ENCODE assay signal across 25 cellular contexts in the genomic region with DNA sequence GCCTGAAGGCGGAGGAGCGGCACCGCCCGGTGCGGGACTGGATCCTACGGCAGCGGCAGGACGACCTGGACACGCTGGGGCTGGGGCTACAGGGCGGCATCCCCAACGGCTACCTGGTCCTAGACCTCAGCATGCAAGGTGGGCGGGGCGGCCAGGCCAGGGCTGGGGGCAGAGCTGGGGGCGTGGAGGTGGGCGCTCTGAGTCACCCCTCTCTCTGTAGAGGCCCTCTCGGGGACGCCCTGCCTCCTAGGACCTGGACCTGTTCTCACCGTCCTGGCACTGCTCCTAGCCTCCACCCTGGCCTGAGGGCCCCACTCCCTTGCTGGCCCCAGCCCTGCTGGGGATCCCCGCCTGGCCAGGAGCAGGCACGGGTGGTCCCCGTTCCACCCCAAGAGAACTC. TPM values are rescaled to one million over a fixed set of nuclear protein-coding genes. Genes with fewer than 3 reads are reported as not detected.
DNase-seq lines count a peak whose midpoint lies in the region; ATAC-seq, FAIRE-seq and TF ChIP-seq lines count a peak whose summit lies in the region.
"Had no signal": no experiment of that assay in that cellular context is flagged by ENCODE, and none has a peak within 500 bp of the region (broad histone marks: within the 10 kb centered on the region; RNA-seq: fewer than 3 reads in every experiment).

No MANE protein-coding gene starts in this region.

- H2AK5ac ChIP-seq in IMR-90 (ENCODE audit: low read depth, low read length) (no peak overlapping the region), trophoblast cell (ENCODE audit: low read length) (no peak overlapping the region)

- no TSS peak for BruUV-seq in mammary epithelial cell (replicated peaks; lab: Mats Ljungman, UMichigan)
- BruUV-seq in MCF 10A (replicated peaks; lab: Mats Ljungman, UMichigan): no TSS peak
- no TSS peak for BruUV-seq in IMR-90 (replicated peaks; lab: Mats Ljungman, UMichigan)
- BruUV-seq in GM12878 (replicated peaks; lab: Mats Ljungman, UMichigan): no TSS peak

- TF ChIP-seq CTCF in mammary epithelial cell (conservative IDR thresholded peaks at IDR 0.05 in 1 of 2, IDR thresholded peaks at IDR 0.05 in 1 of 2; ENCODE audit: extremely low read depth in 1 of 2, insufficient read depth in 1 of 2, low read depth in 1 of 2, low read length in 2 of 2) (no peak), MCF 10A (IDR thresholded peaks at IDR 0.05; ENCODE audit: unreplicated experiment) (no peak), IMR-90 (conservative IDR thresholded peaks at IDR 0.05; ENCODE audit: low read depth, low read length) (no peak), GM12878 (IDR thresholded peaks at IDR 0.05 in 2 of 3, conservative IDR thresholded peaks at IDR 0.05 in 1 of 3; ENCODE audit: control insufficient read depth in 2 of 3, extremely low read depth in 1 of 3, insufficient read depth in 1 of 3, low read depth in 3 of 3, low read length in 3 of 3) (no peak)

- H3K9ac ChIP-seq in mammary epithelial cell (ENCODE audit: insufficient read depth, low read length) (no peak overlapping the region), IMR-90 (ENCODE audit: low read depth, low read length) (no peak overlapping the region), GM12878 (ENCODE audit: control insufficient read depth, insufficient read depth, low read length) (no peak overlapping the region), trophoblast cell (ENCODE audit: low read length) (no peak overlapping the region)

- no peak overlapping the region for H3K56ac ChIP-seq in IMR-90 (ENCODE audit: extremely low read depth, insufficient read depth, low read length)

- no peaks in the 10 kb centered on the region for H3K9me1 ChIP-seq in IMR-90 (ENCODE audit: insufficient read depth, low read length)

- H3K4me1 ChIP-seq in mammary epithelial cell (ENCODE audit: insufficient read depth, low read length) (peaks cover 8% of the 10 kb centered on the region), IMR-90 (ENCODE audit: control insufficient read depth, insufficient read depth, low read length) (no peaks in the 10 kb centered on the region), GM12878 (ENCODE audit: control insufficient read depth, insufficient read depth, low read length) (no peaks in the 10 kb centered on the region), trophoblast cell (ENCODE audit: control insufficient read depth in 1 of 2, insufficient read depth in 2 of 2, low read length in 2 of 2) (no peaks in the 10 kb centered on the region)
- H3K4me1 ChIP-seq: Peyer's patch had no signal

- H3K27ac ChIP-seq in mammary epithelial cell (ENCODE audit: insufficient read depth, low read depth, low read length) (no peak overlapping the region), IMR-90 (ENCODE audit: insufficient read depth, low read length) (no peak overlapping the region), GM12878 (ENCODE audit: control insufficient read depth, insufficient read depth) (no peak overlapping the region), trophoblast cell (ENCODE audit: low read depth, low read length) (no peak overlapping the region)
- H3K27ac ChIP-seq: Peyer's patch had no signal

- no peak overlapping the region for H4K12ac ChIP-seq in trophoblast cell (ENCODE audit: low read depth, low read length)

- no peak overlapping the region for H3K27ac Mint-ChIP-seq in MCF 10A (ENCODE audit: low read depth, unreplicated experiment)
- H3K27ac Mint-ChIP-seq: CD8-positive, alpha-beta T cell; H9 had no signal

- no peak for TF ChIP-seq RAD21 in IMR-90 (IDR thresholded peaks at IDR 0.05; ENCODE audit: low read length)
- TF ChIP-seq RAD21 in GM12878 (IDR thresholded peaks at IDR 0.05; ENCODE audit: insufficient read depth, low read depth, low read length): no peak

- H3K36me3 Mint-ChIP-seq in MCF 10A (ENCODE audit: insufficient read depth, unreplicated experiment): no peaks in the 10 kb centered on the region
- H3K36me3 Mint-ChIP-seq: CD8-positive, alpha-beta T cell had no signal

- in situ Hi-C loops in mammary epithelial cell (cut with MboI; ENCODE audit: low sequenced_read_pairs in 2 of 2): no loop called here
- in situ Hi-C loops in IMR-90 (cut with MboI; ENCODE audit: low sequenced_read_pairs): no loop called here
- in situ Hi-C loops in GM12878 (cut with MboI): no loop called here

- DNase-seq in mammary epithelial cell (no peak), MCF 10A (ENCODE audit: unreplicated experiment) (no peak), IMR-90 (no peak), GM12878 (ENCODE audit: low read depth, low spot score) (no peak), trophoblast cell (no peak), H54 (ENCODE audit: insufficient read length, low spot score) (no peak)
- DNase-seq: 8988T, AML-193, C1 segment of cervical spinal cord, Calu3, DMS153, GDM1, H9, MV-4-11, NCI-H1694 treated with DMSO at 0.1 percent for 48 hours, NCI-H2081 treated with DMSO at 0.1 percent for 48 hours, NCI-H2171 treated with DMSO at 0.1 percent for 48 hours, NCI-H524 treated with DMSO at 0.1 percent for 48 hours, NCI-H82, Peyer's patch, Right ventricle myocardium superior had no signal

- H3K18ac ChIP-seq in IMR-90 (ENCODE audit: low read depth, low read length) (no peak overlapping the region), trophoblast cell (ENCODE audit: low read length) (no peak overlapping the region)

- RAD21 ChIA-PET in GM12878 (lab: Charles Lee; ENCODE audit: unreplicated experiment): no interaction called here

- H2BK5ac ChIP-seq in IMR-90 (ENCODE audit: low read depth, low read length, poor library complexity, severe bottlenecking) (no peak overlapping the region), trophoblast cell (ENCODE audit: low read depth, low read length, poor library complexity) (no peak overlapping the region)

- H3K27me3 ChIP-seq in mammary epithelial cell (ENCODE audit: insufficient read depth, low read length) (no peaks in the 10 kb centered on the region), IMR-90 (ENCODE audit: control insufficient read depth, insufficient read depth, low read length) (no peaks in the 10 kb centered on the region), GM12878 (replicated peaks in 1 of 2; ENCODE audit: control insufficient read depth in 2 of 2, insufficient read depth in 2 of 2, low read length in 1 of 2) (no peaks in the 10 kb centered on the region), trophoblast cell (ENCODE audit: insufficient read depth, low read length) (no peaks in the 10 kb centered on the region)
- H3K27me3 ChIP-seq: Peyer's patch had no signal

- TF ChIP-seq POLR2A in IMR-90 (IDR thresholded peaks at IDR 0.05; ENCODE audit: low read depth, low read length) (no peak), GM12878 (IDR thresholded peaks at IDR 0.05; ENCODE audit: low read depth, low read length) (no peak), H54 (IDR thresholded peaks at IDR 0.05; ENCODE audit: low read depth, low read length) (no peak)

- H3K4me3 ChIP-seq in mammary epithelial cell (replicated peaks in 1 of 3; ENCODE audit: insufficient read depth in 1 of 3, low read depth in 2 of 3, low read length in 3 of 3): no peak overlapping the region
- no peak overlapping the region for H3K4me3 ChIP-seq in IMR-90 (ENCODE audit: insufficient read depth, low read depth, low read length)
- H3K4me3 ChIP-seq in GM12878: no peak overlapping the region
- H3K4me3 ChIP-seq in trophoblast cell (ENCODE audit: low read depth, low read length): peak overlapping the region; percentile 23
- H3K4me3 ChIP-seq: Peyer's patch had no signal

- H3K79me1 ChIP-seq in IMR-90 (ENCODE audit: low read depth in 1 of 2, low read length in 2 of 2): no peaks in the 10 kb centered on the region
- no peaks in the 10 kb centered on the region for H3K79me1 ChIP-seq in trophoblast cell (ENCODE audit: low read length)

- 33% methylated on average over 3 of the region's 21 CpGs for WGBS in mammary epithelial cell (ENCODE audit: low coverage, missing lambda C conversion rate)
- 78% methylated on average over 15 of the region's 21 CpGs; no CpG with 5 or more reads in 1 of the 2 experiments for WGBS in IMR-90 (ENCODE audit: extremely low coverage in 2 of 2, insufficient read length in 1 of 2), 2 experiments
- 53% methylated on average over 20 of the region's 21 CpGs for WGBS in GM12878 (ENCODE audit: insufficient coverage, insufficient replicate concordance, low lambda C conversion rate, missing lambda C conversion rate)
- no CpG with 5 or more reads among the region's 21 CpGs for WGBS in trophoblast cell (ENCODE audit: extremely low coverage, insufficient coverage, insufficient read length)

- peak overlapping the region; percentile 30 for H3K4me2 ChIP-seq in mammary epithelial cell (ENCODE audit: insufficient read depth, low read depth, low read length)
- no peak overlapping the region for H3K4me2 ChIP-seq in IMR-90 (ENCODE audit: low read depth, low read length)
- H3K4me2 ChIP-seq in GM12878 (ENCODE audit: control insufficient read depth, insufficient read depth): no peak overlapping the region
- no peak overlapping the region for H3K4me2 ChIP-seq in trophoblast cell (ENCODE audit: low read length)

- SMC1A ChIA-PET in GM12878 (lab: Charles Lee; ENCODE audit: uncharacterized antibody, unreplicated experiment): no interaction called here

- H2AFZ ChIP-seq in mammary epithelial cell (ENCODE audit: low read depth, low read length) (no peak overlapping the region), IMR-90 (replicated peaks; ENCODE audit: low read length, poor library complexity) (no peak overlapping the region), GM12878 (ENCODE audit: control insufficient read depth, low read depth, low read length) (no peak overlapping the region), trophoblast cell (ENCODE audit: insufficient read depth, low read length, poor library complexity) (no peak overlapping the region)

- TF ChIP-seq EP300 in GM12878 (IDR thresholded peaks at IDR 0.05; ENCODE audit: borderline replicate concordance in 1 of 2, control insufficient read depth in 1 of 2, low read depth in 2 of 2, low read length in 2 of 2): no peak

- no peaks in the 10 kb centered on the region for H3K9me3 ChIP-seq in mammary epithelial cell (replicated peaks; ENCODE audit: insufficient read depth, low read length)
- no peaks in the 10 kb centered on the region for H3K9me3 ChIP-seq in IMR-90 (ENCODE audit: control insufficient read depth, insufficient read depth, low read length)
- H3K9me3 ChIP-seq in GM12878 (replicated peaks; ENCODE audit: control insufficient read depth, insufficient read depth, low read length): no peaks in the 10 kb centered on the region
- peaks cover 4% of the 10 kb centered on the region for H3K9me3 ChIP-seq in trophoblast cell (ENCODE audit: insufficient read depth, low read depth, low read length)
- H3K9me3 ChIP-seq: Peyer's patch had no signal

- peak overlapping the region; percentile 84 for H2AK9ac ChIP-seq in IMR-90 (replicated peaks; ENCODE audit: low read depth, low read length, poor library complexity)

- no peak overlapping the region for H4K5ac ChIP-seq in IMR-90 (ENCODE audit: low read depth, low read length)

- CTCF ChIA-PET in mammary epithelial cell (lab: Charles Lee; ENCODE audit: low non-redundant PET) (no interaction called here), MCF 10A (lab: Yijun Ruan, JAX) (no interaction called here), IMR-90 (lab: Yijun Ruan, JAX) (no interaction called here), GM12878 (lab: Yijun Ruan, JAX) (no interaction called here)

- FAIRE-seq in GM12878 (lab: Jason Lieb, UNC): no peak
- FAIRE-seq in H54 (lab: Jason Lieb, UNC): no peak
- FAIRE-seq: GM19239 had no signal

- H3K36me3 ChIP-seq in mammary epithelial cell (ENCODE audit: insufficient read depth, low read length) (no peaks in the 10 kb centered on the region), IMR-90 (ENCODE audit: control insufficient read depth, insufficient read depth, low read length) (no peaks in the 10 kb centered on the region), GM12878 (ENCODE audit: control insufficient read depth in 2 of 2, insufficient read depth in 2 of 2, low read length in 1 of 2) (no peaks in the 10 kb centered on the region), trophoblast cell (ENCODE audit: control insufficient read depth in 1 of 2, insufficient read depth in 2 of 2, low read length in 2 of 2) (no peaks in the 10 kb centered on the region)
- H3K36me3 ChIP-seq: Peyer's patch had no signal

- H4K20me1 ChIP-seq in mammary epithelial cell (ENCODE audit: insufficient read depth, low read length): no peaks in the 10 kb centered on the region
- H4K20me1 ChIP-seq in IMR-90 (ENCODE audit: insufficient read depth, low read length): no peaks in the 10 kb centered on the region
- H4K20me1 ChIP-seq in GM12878 (ENCODE audit: control insufficient read depth, insufficient read depth): no peaks in the 10 kb centered on the region

- H3K4me3 Mint-ChIP-seq in MCF 10A (ENCODE audit: unreplicated experiment): no peak overlapping the region
- H3K4me3 Mint-ChIP-seq: CD8-positive, alpha-beta T cell; H9 had no signal

- H3K23ac ChIP-seq in IMR-90 (ENCODE audit: low read depth, low read length) (no peak overlapping the region), trophoblast cell (ENCODE audit: low read length) (no peak overlapping the region)

- H2BK120ac ChIP-seq in IMR-90 (ENCODE audit: low read depth, low read length) (no peak overlapping the region), trophoblast cell (ENCODE audit: insufficient read depth, low read length, poor library complexity) (no peak overlapping the region)

- H2BK20ac ChIP-seq in IMR-90 (ENCODE audit: low read depth, low read length): no peak overlapping the region

- H4K8ac ChIP-seq in IMR-90 (ENCODE audit: low read depth in 2 of 2, low read length in 2 of 2): no peak overlapping the region
- H4K8ac ChIP-seq in trophoblast cell (ENCODE audit: low read depth, low read length): no peak overlapping the region

- H3K79me2 ChIP-seq in mammary epithelial cell (ENCODE audit: insufficient read depth, low read length) (no peaks in the 10 kb centered on the region), GM12878 (ENCODE audit: control insufficient read depth, insufficient read depth, low read length) (no peaks in the 10 kb centered on the region), trophoblast cell (ENCODE audit: control insufficient read depth, insufficient read depth, low read length, poor library complexity) (no peaks in the 10 kb centered on the region)

- ATAC-seq in IMR-90 (ENCODE audit: low read depth) (no peak), GM12878 (peak; percentile 47), GM21526 (IDR thresholded peaks at IDR 0.05; ENCODE audit: low FRiP score, unreplicated experiment) (no peak)
- ATAC-seq: CD8-positive, alpha-beta T cell had no signal

- intact Hi-C loops in mammary epithelial cell (cut with micrococcal nuclease): no loop called here
- intact Hi-C loops in MCF 10A (cut with micrococcal nuclease): no loop called here
- intact Hi-C loops in IMR-90 (cut with micrococcal nuclease): no loop called here
- intact Hi-C loops in GM12878 (cut with micrococcal nuclease; ENCODE audit: unreplicated experiment): no loop called here

- H3K4ac ChIP-seq in IMR-90 (ENCODE audit: low read depth, low read length): no peak overlapping the region
- H3K4ac ChIP-seq in trophoblast cell (ENCODE audit: low read depth, low read length): no peak overlapping the region

- POLR2A ChIA-PET in MCF 10A (lab: Yijun Ruan, JAX) (interaction anchor here (0.6 kb wide), 1 partner anchor 42 kb away, joined by 4 read pairs; the partner anchor contains the start of gene CCDC78), IMR-90 (lab: Charles Lee; ENCODE audit: unreplicated experiment) (no interaction called here), GM12878 (lab: Charles Lee) (no interaction called here)

- no peaks in the 10 kb centered on the region for H3K4me1 Mint-ChIP-seq in MCF 10A (ENCODE audit: insufficient read depth, unreplicated experiment)

- H3K9me3 Mint-ChIP-seq in MCF 10A (ENCODE audit: unreplicated experiment): no peaks in the 10 kb centered on the region
- H3K9me3 Mint-ChIP-seq: CD8-positive, alpha-beta T cell; H9 had no signal

- no peaks in the 10 kb centered on the region for H3K27me3 Mint-ChIP-seq in MCF 10A (ENCODE audit: insufficient read depth, unreplicated experiment)

- H2BK12ac ChIP-seq in trophoblast cell (ENCODE audit: low read length): no peak overlapping the region

- dilution Hi-C loops in mammary epithelial cell (cut with HindIII; ENCODE audit: low sequenced_read_pairs) (no loop called here), IMR-90 (cut with HindIII; ENCODE audit: low sequenced_read_pairs, unreplicated experiment) (no loop called here)

- H3K14ac ChIP-seq in IMR-90 (replicated peaks; ENCODE audit: low read depth, low read length) (no peak overlapping the region), trophoblast cell (ENCODE audit: low read length) (no peak overlapping the region)

- no peak overlapping the region for H2BK15ac ChIP-seq in IMR-90 (ENCODE audit: low read depth, low read length)

- H4K91ac ChIP-seq in IMR-90 (ENCODE audit: insufficient read depth, low read depth, low read length): no peak overlapping the region
- H4K91ac ChIP-seq in trophoblast cell (ENCODE audit: low read depth, low read length): no peak overlapping the region

RNA-seq across cellular contexts. Expression of gene MSLN, which starts 7.9 kb away (rescaled TPM):
- total RNA-seq in mammary epithelial cell (10 to 100 TPM in 1 of 2 donors, 1 to 10 TPM in 1; 1.4 to 17.8 TPM), MCF 10A (2022) (18.1 and 25.2 TPM in 2 replicates), IMR-90 (2012; rRNA removed) (not detected in 2 replicates), GM12878 (2014; rRNA removed) (not detected in 2 replicates), GM12878 (2014; rRNA removed; fragmentation: Illumina TruSeq; extraction: Trizol) (not detected in 2 replicates), GM12878 (2021) (not detected in 2 replicates)
- polyA plus RNA-seq in mammary epithelial cell (0.88 TPM), IMR-90 (2012; rRNA removed) (0.14 and 0.22 TPM in 2 replicates), GM12878 (2011; rRNA removed) (0.08 TPM in 1 of 2 replicates, not detected in the other), GM12878 (2014; fragmentation: Illumina TruSeq; extraction: Trizol) (not detected in 2 replicates), GM12878 (2014; fragmentation: Nextera tagmentation; extraction: Ambion mirVana) (not detected), GM12878 (2014; rRNA removed) (not detected in 2 replicates), GM12878 (2016; fragmentation: Nextera tagmentation; extraction: Ambion mirVana) (not detected)
- not detected for polyA minus RNA-seq in mammary epithelial cell
- polyA plus RNA-seq in IMR-90 (2012; cell fraction: cytosol; rRNA removed): 0.21 and 0.31 TPM in 2 replicates
- polyA plus RNA-seq in IMR-90 (2012; cell fraction: nucleus; rRNA removed; ENCODE audit: low replicate concordance): 0.17 and 0.22 TPM in 2 replicates
- 0.69 and 1.6 TPM in 2 replicates for total RNA-seq in GM12878 (2013; cell fraction: nucleolus; rRNA removed)
- polyA plus RNA-seq in GM12878 (2011; ENCODE audit: low read depth): not detected
- polyA plus RNA-seq in GM12878 (2011; cell fraction: cytosol; rRNA removed): 0.03 TPM in 1 of 2 replicates, not detected in the other
- polyA plus RNA-seq in GM12878 (2011; cell fraction: nucleus; rRNA removed): 0.20 and 0.40 TPM in 2 replicates
- polyA plus RNA-seq in GM12878 (2012): 0.18 TPM in 1 of 2 replicates, not detected in the other
- not detected in 2 replicates for polyA minus RNA-seq in GM12878 (2011; rRNA and poly(A)+ RNA removed)
- polyA minus RNA-seq in GM12878 (2011; cell fraction: cytosol; rRNA and poly(A)+ RNA removed): 2.7 and 2.9 TPM in 2 replicates
- polyA minus RNA-seq in GM12878 (2011; cell fraction: nucleus; rRNA and poly(A)+ RNA removed): 0.12 and 0.29 TPM in 2 replicates
- polyA plus RNA-seq in trophoblast cell (2013): 0.16 and 0.17 TPM in 2 replicates
- total RNA-seq: CD8-positive, alpha-beta T cell had no signal

RNA-seq across cellular contexts. Expression of gene RPUSD1, which starts 19.8 kb away (rescaled TPM):
- total RNA-seq in mammary epithelial cell: 10 to 100 TPM; 26.5 to 28.7 TPM
- 26.8 TPM for polyA plus RNA-seq in mammary epithelial cell
- polyA minus RNA-seq in mammary epithelial cell: 10.7 TPM
- total RNA-seq in MCF 10A (2022): 19.8 and 24.9 TPM in 2 replicates
- total RNA-seq in IMR-90 (2012; rRNA removed): 11.7 and 13.1 TPM in 2 replicates
- 32.3 and 43.3 TPM in 2 replicates for polyA plus RNA-seq in IMR-90 (2012; rRNA removed)
- 23.5 and 39.1 TPM in 2 replicates for polyA plus RNA-seq in IMR-90 (2012; cell fraction: cytosol; rRNA removed)
- polyA plus RNA-seq in IMR-90 (2012; cell fraction: nucleus; rRNA removed; ENCODE audit: low replicate concordance): 38.5 and 127 TPM in 2 replicates
- total RNA-seq in GM12878 (2013; cell fraction: nucleolus; rRNA removed): 17.3 and 24.3 TPM in 2 replicates
- 40.9 and 48.3 TPM in 2 replicates for total RNA-seq in GM12878 (2014; rRNA removed)
- total RNA-seq in GM12878 (2014; rRNA removed; fragmentation: Illumina TruSeq; extraction: Trizol): 7.3 and 9.7 TPM in 2 replicates
- 47.4 and 49.7 TPM in 2 replicates for total RNA-seq in GM12878 (2021)
- 5.8 TPM for polyA plus RNA-seq in GM12878 (2011; ENCODE audit: low read depth)
- polyA plus RNA-seq in GM12878 (2011; rRNA removed): 3.4 and 9.4 TPM in 2 replicates
- 22.4 and 31.5 TPM in 2 replicates for polyA plus RNA-seq in GM12878 (2011; cell fraction: cytosol; rRNA removed)
- polyA plus RNA-seq in GM12878 (2011; cell fraction: nucleus; rRNA removed): 62.1 and 77.9 TPM in 2 replicates
- 16.2 and 19.5 TPM in 2 replicates for polyA plus RNA-seq in GM12878 (2012)
- 0.36 and 4.0 TPM in 2 replicates for polyA plus RNA-seq in GM12878 (2014; fragmentation: Illumina TruSeq; extraction: Trizol)
- 1 to 10 TPM in 1 of 2 experiments, under 1 TPM in 1; 0.55 to 1.2 TPM for polyA plus RNA-seq in GM12878 (2014; fragmentation: Nextera tagmentation; extraction: Ambion mirVana)
- polyA plus RNA-seq in GM12878 (2014; rRNA removed): 49.9 and 67.3 TPM in 2 replicates
- polyA plus RNA-seq in GM12878 (2016; fragmentation: Nextera tagmentation; extraction: Ambion mirVana): 10 to 100 TPM; 32.4 to 43.1 TPM
- polyA minus RNA-seq in GM12878 (2011; rRNA and poly(A)+ RNA removed): 6.1 and 17.2 TPM in 2 replicates
- 8.7 and 15.1 TPM in 2 replicates for polyA minus RNA-seq in GM12878 (2011; cell fraction: cytosol; rRNA and poly(A)+ RNA removed)
- 27.2 and 44.4 TPM in 2 replicates for polyA minus RNA-seq in GM12878 (2011; cell fraction: nucleus; rRNA and poly(A)+ RNA removed)
- 28.7 TPM in 2 replicates for polyA plus RNA-seq in trophoblast cell (2013)

RNA-seq across cellular contexts. Expression of gene CHTF18, which starts 20.0 kb away (rescaled TPM):
- total RNA-seq in mammary epithelial cell (10 to 100 TPM in 1 of 2 donors, 1 to 10 TPM in 1; 7.7 to 54.5 TPM), MCF 10A (2022) (22.7 and 30.9 TPM in 2 replicates), IMR-90 (2012; rRNA removed) (3.1 and 3.2 TPM in 2 replicates), GM12878 (2014; rRNA removed) (25.6 and 30.0 TPM in 2 replicates), GM12878 (2014; rRNA removed; fragmentation: Illumina TruSeq; extraction: Trizol) (6.4 and 8.8 TPM in 2 replicates), GM12878 (2021) (76.0 and 87.8 TPM in 2 replicates)
- polyA plus RNA-seq in mammary epithelial cell (20.2 TPM), IMR-90 (2012; rRNA removed) (21.4 and 28.1 TPM in 2 replicates), GM12878 (2011; rRNA removed) (4.3 and 7.2 TPM in 2 replicates), GM12878 (2014; fragmentation: Illumina TruSeq; extraction: Trizol) (0.33 and 1.7 TPM in 2 replicates), GM12878 (2014; fragmentation: Nextera tagmentation; extraction: Ambion mirVana) (1 to 10 TPM; 1.6 to 6.2 TPM), GM12878 (2014; rRNA removed) (44.1 and 51.1 TPM in 2 replicates), GM12878 (2016; fragmentation: Nextera tagmentation; extraction: Ambion mirVana) (10 to 100 TPM; 48.3 to 62.6 TPM)
- polyA minus RNA-seq in mammary epithelial cell: 2.0 TPM
- polyA plus RNA-seq in IMR-90 (2012; cell fraction: cytosol; rRNA removed): 4.1 and 7.9 TPM in 2 replicates
- 128 and 294 TPM in 2 replicates for polyA plus RNA-seq in IMR-90 (2012; cell fraction: nucleus; rRNA removed; ENCODE audit: low replicate concordance)
- total RNA-seq in GM12878 (2013; cell fraction: nucleolus; rRNA removed): 40.0 and 49.3 TPM in 2 replicates
- polyA plus RNA-seq in GM12878 (2011; ENCODE audit: low read depth): 7.8 TPM
- 15.4 and 27.1 TPM in 2 replicates for polyA plus RNA-seq in GM12878 (2011; cell fraction: cytosol; rRNA removed)
- 280 and 396 TPM in 2 replicates for polyA plus RNA-seq in GM12878 (2011; cell fraction: nucleus; rRNA removed)
- 24.4 and 30.7 TPM in 2 replicates for polyA plus RNA-seq in GM12878 (2012)
- 5.6 and 12.4 TPM in 2 replicates for polyA minus RNA-seq in GM12878 (2011; rRNA and poly(A)+ RNA removed)
- polyA minus RNA-seq in GM12878 (2011; cell fraction: cytosol; rRNA and poly(A)+ RNA removed): 8.0 and 11.6 TPM in 2 replicates
- polyA minus RNA-seq in GM12878 (2011; cell fraction: nucleus; rRNA and poly(A)+ RNA removed): 28.0 and 44.2 TPM in 2 replicates
- polyA plus RNA-seq in trophoblast cell (2013): 63.1 and 65.0 TPM in 2 replicates

RNA-seq across cellular contexts. Expression of gene CIAO3, which starts 27.6 kb away (rescaled TPM):
- 10 to 100 TPM; 28.7 to 28.8 TPM for total RNA-seq in mammary epithelial cell
- 19.9 TPM for polyA plus RNA-seq in mammary epithelial cell
- polyA minus RNA-seq in mammary epithelial cell: 9.3 TPM
- total RNA-seq in MCF 10A (2022): 28.5 and 31.1 TPM in 2 replicates
- 13.9 and 17.0 TPM in 2 replicates for total RNA-seq in IMR-90 (2012; rRNA removed)
- 20.2 and 20.5 TPM in 2 replicates for polyA plus RNA-seq in IMR-90 (2012; rRNA removed)
- 9.3 and 15.1 TPM in 2 replicates for polyA plus RNA-seq in IMR-90 (2012; cell fraction: cytosol; rRNA removed)
- polyA plus RNA-seq in IMR-90 (2012; cell fraction: nucleus; rRNA removed; ENCODE audit: low replicate concordance): 56.8 and 112 TPM in 2 replicates
- 153 and 173 TPM in 2 replicates for total RNA-seq in GM12878 (2013; cell fraction: nucleolus; rRNA removed)
- total RNA-seq in GM12878 (2014; rRNA removed): 31.9 and 37.4 TPM in 2 replicates
- 12.7 TPM in 2 replicates for total RNA-seq in GM12878 (2014; rRNA removed; fragmentation: Illumina TruSeq; extraction: Trizol)
- total RNA-seq in GM12878 (2021): 30.2 and 33.5 TPM in 2 replicates
- polyA plus RNA-seq in GM12878 (2011; ENCODE audit: low read depth): 16.8 TPM
- 24.6 and 29.7 TPM in 2 replicates for polyA plus RNA-seq in GM12878 (2011; rRNA removed)
- polyA plus RNA-seq in GM12878 (2011; cell fraction: cytosol; rRNA removed): 38.9 and 47.3 TPM in 2 replicates
- 179 and 201 TPM in 2 replicates for polyA plus RNA-seq in GM12878 (2011; cell fraction: nucleus; rRNA removed)
- 21.4 and 28.0 TPM in 2 replicates for polyA plus RNA-seq in GM12878 (2012)
- 4.9 and 11.5 TPM in 2 replicates for polyA plus RNA-seq in GM12878 (2014; fragmentation: Illumina TruSeq; extraction: Trizol)
- 1 to 10 TPM; 1.4 to 4.0 TPM for polyA plus RNA-seq in GM12878 (2014; fragmentation: Nextera tagmentation; extraction: Ambion mirVana)
- polyA plus RNA-seq in GM12878 (2014; rRNA removed): 36.3 and 49.5 TPM in 2 replicates
- 10 to 100 TPM; 36.3 to 37.5 TPM for polyA plus RNA-seq in GM12878 (2016; fragmentation: Nextera tagmentation; extraction: Ambion mirVana)
- polyA minus RNA-seq in GM12878 (2011; rRNA and poly(A)+ RNA removed): 27.0 and 44.8 TPM in 2 replicates
- 11.6 and 13.6 TPM in 2 replicates for polyA minus RNA-seq in GM12878 (2011; cell fraction: cytosol; rRNA and poly(A)+ RNA removed)
- 67.1 and 98.5 TPM in 2 replicates for polyA minus RNA-seq in GM12878 (2011; cell fraction: nucleus; rRNA and poly(A)+ RNA removed)
- 16.6 and 16.8 TPM in 2 replicates for polyA plus RNA-seq in trophoblast cell (2013)

RNA-seq across cellular contexts. Expression of gene GNG13, which starts 32.1 kb away (rescaled TPM):
- total RNA-seq in mammary epithelial cell (not detected), MCF 10A (2022) (not detected in 2 replicates), IMR-90 (2012; rRNA removed) (not detected in 2 replicates), GM12878 (2014; rRNA removed) (not detected in 2 replicates), GM12878 (2014; rRNA removed; fragmentation: Illumina TruSeq; extraction: Trizol) (not detected in 2 replicates), GM12878 (2021) (not detected in 2 replicates)
- polyA plus RNA-seq in mammary epithelial cell (not detected), IMR-90 (2012; rRNA removed) (not detected in 2 replicates), GM12878 (2011; rRNA removed) (not detected in 2 replicates), GM12878 (2014; fragmentation: Illumina TruSeq; extraction: Trizol) (not detected in 2 replicates), GM12878 (2014; fragmentation: Nextera tagmentation; extraction: Ambion mirVana) (not detected), GM12878 (2014; rRNA removed) (not detected in 2 replicates), GM12878 (2016; fragmentation: Nextera tagmentation; extraction: Ambion mirVana) (not detected)
- not detected for polyA minus RNA-seq in mammary epithelial cell
- polyA plus RNA-seq in IMR-90 (2012; cell fraction: cytosol; rRNA removed): not detected in 2 replicates
- not detected in 2 replicates for polyA plus RNA-seq in IMR-90 (2012; cell fraction: nucleus; rRNA removed; ENCODE audit: low replicate concordance)
- not detected in 2 replicates for total RNA-seq in GM12878 (2013; cell fraction: nucleolus; rRNA removed)
- 0.33 TPM for polyA plus RNA-seq in GM12878 (2011; ENCODE audit: low read depth)
- not detected in 2 replicates for polyA plus RNA-seq in GM12878 (2011; cell fraction: cytosol; rRNA removed)
- polyA plus RNA-seq in GM12878 (2011; cell fraction: nucleus; rRNA removed): not detected in 2 replicates
- 0.88 TPM in 1 of 2 replicates, not detected in the other for polyA plus RNA-seq in GM12878 (2012)
- polyA minus RNA-seq in GM12878 (2011; rRNA and poly(A)+ RNA removed): not detected in 2 replicates
- not detected in 2 replicates for polyA minus RNA-seq in GM12878 (2011; cell fraction: cytosol; rRNA and poly(A)+ RNA removed)
- not detected in 2 replicates for polyA minus RNA-seq in GM12878 (2011; cell fraction: nucleus; rRNA and poly(A)+ RNA removed)
- polyA plus RNA-seq in trophoblast cell (2013): 0.24 and 0.26 TPM in 2 replicates
- total RNA-seq: Calu3; CD8-positive, alpha-beta T cell; H9; Right ventricle myocardium superior had no signal
- polyA plus RNA-seq: AG04450 had no signal
